Comparison of ENCODE assay signal across 26 cellular contexts in genomic region chr1:208150810-208151458, GRCh38.
DNase-seq lines count a peak whose midpoint lies in the region; ATAC-seq, FAIRE-seq and TF ChIP-seq lines count a peak whose summit lies in the region.
"Had no signal": no experiment of that assay in that cellular context is flagged by ENCODE, and none has a peak within 500 bp of the region (broad histone marks: within the 10 kb centered on the region; RNA-seq: fewer than 3 reads in every experiment).

No MANE protein-coding gene starts in this region.

- H3K4me3 ChIP-seq in endothelial cell of umbilical vein (replicated peaks in 1 of 3; ENCODE audit: insufficient read depth in 1 of 3, low read depth in 1 of 3, low read length in 3 of 3) (no peak overlapping the region), mucosa of descending colon (no peak overlapping the region), stomach smooth muscle (ENCODE audit: low read length in 2 of 2) (no peak overlapping the region)
- H3K4me3 ChIP-seq: BLaER1, PC-9, smooth muscle cell had no signal

- H3K27ac Mint-ChIP-seq in stimulated activated effector memory CD8-positive, alpha-beta T cell treated with anti-CD3 and anti-CD28 coated beads, Interleukin-12 subunit alpha, Interleukin-12 subunit beta, amount 100 ng/mL, for 72 hours: no peak overlapping the region
- H3K27ac Mint-ChIP-seq: activated CD4-positive, alpha-beta T cell treated with anti-CD3 and anti-CD28 coated beads, Interleukin-2, amount 10 ng/mL, durations not matched to agents 7 days and 5 days; activated CD8-positive, alpha-beta memory T cell treated with anti-CD3 and anti-CD28 coated beads, Interleukin-2, amount 10 ng/mL, durations not matched to agents 7 days and 5 days; activated naive CD8-positive, alpha-beta T cell treated with anti-CD3 and anti-CD28 coated beads, Interleukin-2, amount 50 U/mL, for 24 hours; memory B cell had no signal

- peaks cover 20% of the 10 kb centered on the region for H3K4me1 ChIP-seq in endothelial cell of umbilical vein (ENCODE audit: control insufficient read depth, extremely low read depth, insufficient read depth, low read length)
- H3K4me1 ChIP-seq in mucosa of descending colon (ENCODE audit: low read depth): peaks cover 36% of the 10 kb centered on the region
- H3K4me1 ChIP-seq in stomach smooth muscle (ENCODE audit: control insufficient read depth, insufficient read depth, low read length): peaks cover 58% of the 10 kb centered on the region

- TF ChIP-seq POLR2A in endothelial cell of umbilical vein (IDR thresholded peaks at IDR 0.05; ENCODE audit: low read depth, low read length): no peak

- no peaks in the 10 kb centered on the region for H3K4me1 Mint-ChIP-seq in stimulated activated effector memory CD8-positive, alpha-beta T cell treated with anti-CD3 and anti-CD28 coated beads, Interleukin-12 subunit alpha, Interleukin-12 subunit beta, amount 100 ng/mL, for 72 hours
- H3K4me1 Mint-ChIP-seq: activated CD4-positive, alpha-beta T cell treated with anti-CD3 and anti-CD28 coated beads, Interleukin-2, amount 10 ng/mL, durations not matched to agents 7 days and 5 days; activated CD8-positive, alpha-beta memory T cell treated with anti-CD3 and anti-CD28 coated beads, Interleukin-2, amount 10 ng/mL, durations not matched to agents 7 days and 5 days; activated naive CD8-positive, alpha-beta T cell treated with anti-CD3 and anti-CD28 coated beads, Interleukin-2, amount 50 U/mL, for 24 hours; central memory CD8-positive, alpha-beta T cell; memory B cell; naive B cell had no signal

- TF ChIP-seq CTCF in endothelial cell of umbilical vein (IDR thresholded peaks at IDR 0.05; ENCODE audit: extremely low read depth in 1 of 2, insufficient read depth in 1 of 2, low read depth in 1 of 2, low read length in 2 of 2) (no peak), mucosa of descending colon (IDR thresholded peaks at IDR 0.05) (no peak)

- no peak overlapping the region for H3K4me3 Mint-ChIP-seq in stimulated activated effector memory CD8-positive, alpha-beta T cell treated with anti-CD3 and anti-CD28 coated beads, Interleukin-12 subunit alpha, Interleukin-12 subunit beta, amount 100 ng/mL, for 72 hours
- H3K4me3 Mint-ChIP-seq: activated CD4-positive, alpha-beta T cell treated with anti-CD3 and anti-CD28 coated beads, Interleukin-2, amount 10 ng/mL, durations not matched to agents 7 days and 5 days; activated CD8-positive, alpha-beta memory T cell treated with anti-CD3 and anti-CD28 coated beads, Interleukin-2, amount 10 ng/mL, durations not matched to agents 7 days and 5 days; activated naive CD8-positive, alpha-beta T cell treated with anti-CD3 and anti-CD28 coated beads, Interleukin-2, amount 50 U/mL, for 24 hours; central memory CD8-positive, alpha-beta T cell; memory B cell; naive B cell had no signal

- peaks cover 99% of the 10 kb centered on the region for H3K79me2 ChIP-seq in endothelial cell of umbilical vein (ENCODE audit: control insufficient read depth, insufficient read depth, low read length)

- ATAC-seq in mucosa of descending colon (peak; percentile 43), GM19455 (IDR thresholded peaks at IDR 0.05; ENCODE audit: unreplicated experiment) (no peak), HG02981 (IDR thresholded peaks at IDR 0.05; ENCODE audit: unreplicated experiment) (no peak)
- ATAC-seq in stimulated activated effector memory CD8-positive, alpha-beta T cell treated with anti-CD3 and anti-CD28 coated beads, Interleukin-12 subunit alpha, Interleukin-12 subunit beta, amount 100 ng/mL, for 72 hours: no peak
- ATAC-seq: activated CD8-positive, alpha-beta memory T cell treated with anti-CD3 and anti-CD28 coated beads, Interleukin-2, amount 10 ng/mL, durations not matched to agents 7 days and 5 days; activated naive CD8-positive, alpha-beta T cell treated with anti-CD3 and anti-CD28 coated beads, Interleukin-2, amount 50 U/mL, for 24 hours had no signal

- intact Hi-C loops in endothelial cell of umbilical vein (cut with micrococcal nuclease) (no loop called here), mucosa of descending colon (cut with DNase I, micrococcal nuclease) (loop anchor here in 1 of 2 donors (10.0 kb wide), 1 partner anchor 54 kb away; no protein-coding TSS in a partner anchor)

- no peaks in the 10 kb centered on the region for H3K9me1 ChIP-seq in endothelial cell of umbilical vein (replicated peaks; ENCODE audit: control insufficient read depth, extremely low read depth, insufficient read depth, low read length)

- POLR2A ChIA-PET in endothelial cell of umbilical vein (lab: Charles Lee): no interaction called here

- H3K27me3 ChIP-seq in endothelial cell of umbilical vein (ENCODE audit: control insufficient read depth in 2 of 2, insufficient read depth in 2 of 2, low read length in 2 of 2) (no peaks in the 10 kb centered on the region), stomach smooth muscle (ENCODE audit: control insufficient read depth in 1 of 2, insufficient read depth in 2 of 2, low read length in 2 of 2) (no peaks in the 10 kb centered on the region)
- H3K27me3 ChIP-seq: BLaER1 had no signal

- H3K9me3 ChIP-seq in endothelial cell of umbilical vein (replicated peaks; ENCODE audit: control insufficient read depth, insufficient read depth, low read length) (no peaks in the 10 kb centered on the region), mucosa of descending colon (no peaks in the 10 kb centered on the region), stomach smooth muscle (ENCODE audit: control insufficient read depth in 2 of 2, low read length in 2 of 2) (no peaks in the 10 kb centered on the region)
- H3K9me3 ChIP-seq: BLaER1 had no signal

- H3K4me2 ChIP-seq in endothelial cell of umbilical vein (ENCODE audit: insufficient read depth, low read length): no peak overlapping the region
- H3K4me2 ChIP-seq: PC-9, smooth muscle cell had no signal

- H3K36me3 Mint-ChIP-seq in stimulated activated effector memory CD8-positive, alpha-beta T cell treated with anti-CD3 and anti-CD28 coated beads, Interleukin-12 subunit alpha, Interleukin-12 subunit beta, amount 100 ng/mL, for 72 hours: no peaks in the 10 kb centered on the region
- H3K36me3 Mint-ChIP-seq: activated CD8-positive, alpha-beta memory T cell treated with anti-CD3 and anti-CD28 coated beads, Interleukin-2, amount 10 ng/mL, durations not matched to agents 7 days and 5 days; memory B cell; naive B cell had no signal

- BruUV-seq in endothelial cell of umbilical vein (replicated peaks; lab: Mats Ljungman, UMichigan): no TSS peak

- no peak for FAIRE-seq in endothelial cell of umbilical vein (lab: Jason Lieb, UNC)
- FAIRE-seq: G401.6 had no signal

- H3K9me3 Mint-ChIP-seq in stimulated activated effector memory CD8-positive, alpha-beta T cell treated with anti-CD3 and anti-CD28 coated beads, Interleukin-12 subunit alpha, Interleukin-12 subunit beta, amount 100 ng/mL, for 72 hours: no peaks in the 10 kb centered on the region
- H3K9me3 Mint-ChIP-seq: activated CD4-positive, alpha-beta T cell treated with anti-CD3 and anti-CD28 coated beads, Interleukin-2, amount 10 ng/mL, durations not matched to agents 7 days and 5 days; activated naive CD8-positive, alpha-beta T cell treated with anti-CD3 and anti-CD28 coated beads, Interleukin-2, amount 50 U/mL, for 24 hours; central memory CD8-positive, alpha-beta T cell; memory B cell; naive B cell had no signal

- H2AFZ ChIP-seq in endothelial cell of umbilical vein (ENCODE audit: low read depth, low read length): no peak overlapping the region
- H2AFZ ChIP-seq: PC-9 had no signal

- H3K36me3 ChIP-seq in endothelial cell of umbilical vein (ENCODE audit: control insufficient read depth in 2 of 2, extremely low read depth in 1 of 2, insufficient read depth in 2 of 2, low read length in 2 of 2) (peaks cover 0 to 3% of the 10 kb centered on the region in 2 experiments), mucosa of descending colon (ENCODE audit: low read depth) (no peaks in the 10 kb centered on the region), stomach smooth muscle (ENCODE audit: control insufficient read depth in 2 of 2, insufficient read depth in 2 of 2, low read length in 2 of 2) (no peaks in the 10 kb centered on the region)
- H3K36me3 ChIP-seq: BLaER1 had no signal

- H3K27ac ChIP-seq in endothelial cell of umbilical vein (ENCODE audit: insufficient read depth, low read depth, low read length) (no peak overlapping the region), stomach smooth muscle (ENCODE audit: low read length) (peak overlapping the region; percentile 70)
- H3K27ac ChIP-seq: BLaER1, HL-60, PC-9 had no signal

- H3K9ac ChIP-seq in endothelial cell of umbilical vein (replicated peaks; ENCODE audit: extremely low read depth, insufficient read depth, low read length) (no peak overlapping the region), stomach smooth muscle (ENCODE audit: low read length in 2 of 2) (no peak overlapping the region)
- H3K9ac ChIP-seq: BLaER1 had no signal

- no peaks in the 10 kb centered on the region for H4K20me1 ChIP-seq in endothelial cell of umbilical vein (replicated peaks; ENCODE audit: control insufficient read depth, extremely low read depth, insufficient read depth, low read length)
- H4K20me1 ChIP-seq: BLaER1 had no signal

- CTCF ChIA-PET in endothelial cell of umbilical vein (lab: Charles Lee): interaction anchor here (2.0 to 4.2 kb wide), 5 partner anchors 9 to 94 kb away, joined by 6 to 26 read pairs (median 16); partner anchors contain the start of gene PLXNA2

- DNase-seq in NCI-H2227 treated with DMSO at 0.1 percent for 48 hours (lab: John Stamatoyannopoulos, UW): peak; percentile 28
- peak; percentile 47 for DNase-seq in endothelial cell of umbilical vein (ENCODE audit: low read depth, low spot score)
- DNase-seq in mucosa of descending colon: peak in 1 of 3 donors; percentile 48
- no peak for DNase-seq in stimulated activated effector memory CD8-positive, alpha-beta T cell treated with anti-CD3 and anti-CD28 coated beads, Interleukin-12 subunit alpha, Interleukin-12 subunit beta, amount 100 ng/mL, for 72 hours (ENCODE audit: low spot score in 2 of 2)
- DNase-seq: activated CD4-positive, alpha-beta T cell treated with anti-CD3 and anti-CD28 coated beads, Interleukin-2, amount 10 ng/mL, durations not matched to agents 7 days and 5 days; activated CD8-positive, alpha-beta memory T cell treated with anti-CD3 and anti-CD28 coated beads, Interleukin-2, amount 10 ng/mL, durations not matched to agents 7 days and 5 days; activated naive CD8-positive, alpha-beta T cell treated with anti-CD3 and anti-CD28 coated beads, Interleukin-2, amount 50 U/mL, for 24 hours; activated T-cell treated with anti-CD3 and anti-CD28 coated beads, Interleukin-2, amount 50 U/mL, for 48 hours; kidney glomerular epithelial cell; naive B cell; NCI-H524; NK-92 treated with Interleukin-12 subunit alpha and Interleukin-12 subunit beta, amount 100 ng/mL, for 24 hours; PC-9; SHP77; stimulated activated CD4-positive, alpha-beta T cell treated with anti-CD3 and anti-CD28 coated beads, Interleukin-1b, Interleukin-23, amount 100 ng/mL, for 48 hours; stimulated activated CD8-positive, alpha-beta memory T cell treated with anti-CD3 and anti-CD28 coated beads, Interleukin-4, amount 100 ng/mL, for 48 hours; trophoblast cell had no signal

- dilution Hi-C loops in endothelial cell of umbilical vein (cut with MboI; ENCODE audit: extremely low pct_ligation_motif_present, low sequenced_read_pairs): no loop called here

TF ChIP-seq in endothelial cell of umbilical vein, 7 proteins besides CTCF, POLR2A, EP300 and RAD21 (continues in another document):
- TF ChIP-seq EZH2 (IDR thresholded peaks at IDR 0.05; ENCODE audit: borderline replicate concordance, low read depth, low read length, severe bottlenecking): no peak

Comparison
In these comparisons a context has a peak if more than half of its experiments do, and no peak if none do; other contexts are left out.
1. DNase-seq: peak in NCI-H2227 treated with DMSO at 0.1 percent for 48 hours (single experiment) and endothelial cell of umbilical vein (single experiment); none in stimulated activated effector memory CD8-positive, alpha-beta T cell treated with anti-CD3 and anti-CD28 coated beads, Interleukin-12 subunit alpha, Interleukin-12 subunit beta, amount 100 ng/mL, for 72 hours (0 of 2).